Comparison of ENCODE assay signal across 9 cellular contexts in the genomic region with DNA sequence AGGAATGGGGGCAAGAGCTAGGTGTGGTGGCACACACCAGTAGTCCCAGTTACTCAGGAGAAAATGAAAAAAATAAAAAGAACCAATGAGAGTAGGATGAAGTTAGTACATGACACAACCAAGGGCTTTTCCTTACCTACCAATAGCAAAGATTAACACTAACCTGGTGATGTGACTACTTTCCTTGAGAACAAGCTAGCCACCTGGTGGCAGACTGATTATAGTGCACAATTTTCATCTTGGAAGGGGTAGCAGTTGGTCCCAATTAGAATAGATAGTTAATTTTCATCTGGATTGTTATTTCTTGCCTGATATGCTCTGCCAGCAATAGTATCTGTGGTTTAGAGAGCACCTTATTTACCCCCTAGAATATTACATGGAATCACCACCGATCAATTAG.
DNase-seq lines count a peak whose midpoint lies in the region; ATAC-seq and TF ChIP-seq lines count a peak whose summit lies in the region.
"Had no signal": no experiment of that assay in that cellular context is flagged by ENCODE, and none has a peak within 500 bp of the region (broad histone marks: within the 10 kb centered on the region; RNA-seq: fewer than 3 reads in every experiment).

No MANE protein-coding gene starts in this region.

- no peaks in the 10 kb centered on the region for H3K79me2 ChIP-seq in neural progenitor cell (ENCODE audit: low read depth)

- H4K20me1 ChIP-seq in neural progenitor cell (ENCODE audit: low read depth), result no peaks in the 10 kb centered on the region

- no peaks in the 10 kb centered on the region for H3K9me3 Mint-ChIP-seq in neural progenitor cell

- H3K27ac ChIP-seq in WERI-Rb-1, result no peak overlapping the region
- H3K27ac ChIP-seq in neural progenitor cell, result no peak overlapping the region

- no peak overlapping the region for H3K9ac ChIP-seq in neural progenitor cell

- H2AFZ ChIP-seq in neural progenitor cell (replicated peaks), result no peak overlapping the region

- H3K4me1 ChIP-seq in neural progenitor cell, result no peaks in the 10 kb centered on the region

- no peaks in the 10 kb centered on the region for H3K27me3 Mint-ChIP-seq in neural progenitor cell (ENCODE audit: insufficient read depth, low read depth)

- peak; percentile 76 for ATAC-seq in HG03342 (IDR thresholded peaks at IDR 0.05; ENCODE audit: unreplicated experiment)

- TF ChIP-seq CTCF in WERI-Rb-1 (IDR thresholded peaks at IDR 0.05; ENCODE audit: low read depth, low read length) (peak; percentile 67), neural progenitor cell (IDR thresholded peaks at IDR 0.05) (peak; percentile 59)

- H3K4me2 ChIP-seq in neural progenitor cell, result no peak overlapping the region

- no peaks in the 10 kb centered on the region for H3K4me1 Mint-ChIP-seq in neural progenitor cell

- no peaks in the 10 kb centered on the region for H3K36me3 Mint-ChIP-seq in neural progenitor cell

- H3K4me3 Mint-ChIP-seq in neural progenitor cell, result no peak overlapping the region

- H3K27me3 ChIP-seq in WERI-Rb-1 (ENCODE audit: insufficient read depth, low read depth, severe bottlenecking) (no peaks in the 10 kb centered on the region), neural progenitor cell (no peaks in the 10 kb centered on the region)

- peak; percentile 2 for DNase-seq in NCI-H1092 treated with DMSO at 0.1 percent for 48 hours (lab: John Stamatoyannopoulos, UW)
- DNase-seq in NCI-H1092 (lab: John Stamatoyannopoulos, UW), result no peak
- DNase-seq in WERI-Rb-1, result peak; percentile 45
- DNase-seq in neural progenitor cell (ENCODE audit: low spot score), result peak; percentile 26
- no peak for DNase-seq in C1 segment of cervical spinal cord (lab: John Stamatoyannopoulos, UW)
- no peak for DNase-seq in OCI-M2 (lab: John Stamatoyannopoulos, UW; ENCODE audit: unreplicated experiment)
- DNase-seq in DMS153 treated with DMSO at 0.1 percent for 48 hours (lab: John Stamatoyannopoulos, UW; ENCODE audit: unreplicated experiment), result no peak
- DNase-seq: activated CD4-positive, alpha-beta T cell treated with anti-CD3 and anti-CD28 coated beads for 4 hours had no signal

- H3K4me3 ChIP-seq in WERI-Rb-1 (ENCODE audit: low read depth, low read length) (no peak overlapping the region), neural progenitor cell (no peak overlapping the region)

- no peaks in the 10 kb centered on the region for H3K9me3 ChIP-seq in WERI-Rb-1 (ENCODE audit: severe bottlenecking)
- no peaks in the 10 kb centered on the region for H3K9me3 ChIP-seq in neural progenitor cell (ENCODE audit: low read depth)

- H3F3A ChIP-seq in neural progenitor cell (ENCODE audit: low read depth), result no peaks in the 10 kb centered on the region

- H3K36me3 ChIP-seq in WERI-Rb-1, result no peaks in the 10 kb centered on the region
- no peaks in the 10 kb centered on the region for H3K36me3 ChIP-seq in neural progenitor cell

- no peak overlapping the region for H3K27ac Mint-ChIP-seq in neural progenitor cell

Comparison
In these comparisons a context has a peak if more than half of its experiments do, and no peak if none do; other contexts are left out.
1. DNase-seq: peak in NCI-H1092 treated with DMSO at 0.1 percent for 48 hours (single experiment), WERI-Rb-1 (single experiment) and neural progenitor cell (single experiment); none in NCI-H1092 (single experiment), C1 segment of cervical spinal cord (0 of 14), OCI-M2 (single experiment) and DMS153 treated with DMSO at 0.1 percent for 48 hours (single experiment).